ENCODE assay signal across 15 cellular contexts in the genomic region with DNA sequence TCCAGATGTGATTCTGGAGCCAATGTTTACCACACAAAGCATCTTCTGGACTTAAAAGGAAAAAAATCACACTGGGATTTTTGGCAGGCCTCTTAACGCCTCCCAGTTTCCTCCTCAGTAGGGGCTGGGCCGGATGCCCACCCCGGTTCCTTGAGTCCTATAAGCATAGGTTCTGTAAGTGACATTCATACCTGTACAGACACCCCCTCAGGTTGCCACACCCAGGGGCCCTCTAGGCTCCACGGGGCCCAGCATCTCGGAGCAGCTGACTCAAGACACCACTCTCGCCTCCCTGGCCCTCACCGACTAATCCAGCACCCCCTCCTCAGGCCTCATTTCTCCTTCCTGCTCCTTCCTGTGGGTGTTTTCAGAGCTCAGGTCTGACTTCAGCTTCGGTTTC.
DNase-seq lines count a peak whose midpoint lies in the region; ATAC-seq lines count a peak whose summit lies in the region.
"Had no signal": no experiment of that assay in that cellular context is flagged by ENCODE, and none has a peak within 500 bp of the region (broad histone marks: within the 10 kb centered on the region; RNA-seq: fewer than 3 reads in every experiment).

No MANE protein-coding gene starts in this region.

- no peak overlapping the region for H4K8ac ChIP-seq in neuronal stem cell (ENCODE audit: low read depth, low read length)

- peaks cover 1% of the 10 kb centered on the region for H3K79me1 ChIP-seq in neuronal stem cell (ENCODE audit: low read depth, low read length)

- H2BK15ac ChIP-seq in neuronal stem cell (ENCODE audit: low read length), result no peak overlapping the region

- ATAC-seq in GM21619 (IDR thresholded peaks at IDR 0.05; ENCODE audit: unreplicated experiment) (no peak), HG02642 (IDR thresholded peaks at IDR 0.05; ENCODE audit: poor library complexity, unreplicated experiment) (no peak)
- ATAC-seq: CD8-positive, alpha-beta T cell had no signal

- H3K4me2 ChIP-seq in neuronal stem cell (ENCODE audit: insufficient read depth, low read length, poor library complexity, severe bottlenecking), result no peak overlapping the region

- H3K9me3 ChIP-seq in neuronal stem cell (replicated peaks in 1 of 2; ENCODE audit: control insufficient read depth in 2 of 2, insufficient read depth in 1 of 2, low read depth in 1 of 2, low read length in 2 of 2), result no peaks in the 10 kb centered on the region
- H3K9me3 ChIP-seq: MG63 had no signal

- no peak overlapping the region for H3K27ac Mint-ChIP-seq in activated CD4-positive, alpha-beta memory T cell treated with anti-CD3 and anti-CD28 coated beads for 36 hours
- no peak overlapping the region for H3K27ac Mint-ChIP-seq in activated CD4-positive, alpha-beta memory T cell treated with anti-CD3 and anti-CD28 coated beads, Interleukin-2, amount 10 ng/mL, durations not matched to agents 7 days and 5 days
- H3K27ac Mint-ChIP-seq: CD8-positive, alpha-beta T cell had no signal

- H3K18ac ChIP-seq in neuronal stem cell (ENCODE audit: low read length), result no peak overlapping the region

- intact Hi-C loops in activated CD4-positive, alpha-beta memory T cell treated with anti-CD3 and anti-CD28 coated beads for 36 hours (cut with micrococcal nuclease), result no loop called here

- H3K14ac ChIP-seq in neuronal stem cell (ENCODE audit: low read length), result no peak overlapping the region

- H3K27me3 ChIP-seq in neuronal stem cell (ENCODE audit: control insufficient read depth in 3 of 3, insufficient read depth in 3 of 3, low read depth in 1 of 3, low read length in 3 of 3), result peaks cover 0 to 3% (median 0%) of the 10 kb centered on the region in 3 experiments
- H3K27me3 ChIP-seq: MG63 had no signal

- H3K27ac ChIP-seq in neuronal stem cell (replicated peaks; ENCODE audit: low read length), result no peak overlapping the region

- H2AFZ ChIP-seq in neuronal stem cell (ENCODE audit: low read length), result no peak overlapping the region

- no peak overlapping the region for H3K9ac ChIP-seq in neuronal stem cell (ENCODE audit: low read depth, low read length, poor library complexity)

- H3K9me3 Mint-ChIP-seq in activated CD4-positive, alpha-beta memory T cell treated with anti-CD3 and anti-CD28 coated beads for 36 hours, result peaks cover 4% of the 10 kb centered on the region
- no peaks in the 10 kb centered on the region for H3K9me3 Mint-ChIP-seq in activated CD4-positive, alpha-beta memory T cell treated with anti-CD3 and anti-CD28 coated beads, Interleukin-2, amount 10 ng/mL, durations not matched to agents 7 days and 5 days
- H3K9me3 Mint-ChIP-seq: CD8-positive, alpha-beta T cell had no signal

- peak overlapping the region; percentile 55 for H2BK5ac ChIP-seq in neuronal stem cell (ENCODE audit: low read length)

- H3K4me1 ChIP-seq in neuronal stem cell (ENCODE audit: control insufficient read depth in 2 of 2, insufficient read depth in 1 of 2, low read depth in 1 of 2, low read length in 2 of 2), result no peaks in the 10 kb centered on the region

- H2AK5ac ChIP-seq in neuronal stem cell (ENCODE audit: low read depth, low read length), result no peak overlapping the region

- H3K4me3 Mint-ChIP-seq in activated CD4-positive, alpha-beta memory T cell treated with anti-CD3 and anti-CD28 coated beads for 36 hours, result no peak overlapping the region
- no peak overlapping the region for H3K4me3 Mint-ChIP-seq in activated CD4-positive, alpha-beta memory T cell treated with anti-CD3 and anti-CD28 coated beads, Interleukin-2, amount 10 ng/mL, durations not matched to agents 7 days and 5 days
- H3K4me3 Mint-ChIP-seq: CD8-positive, alpha-beta T cell had no signal

- H3K36me3 ChIP-seq in neuronal stem cell (replicated peaks in 1 of 2; ENCODE audit: control insufficient read depth in 2 of 2, insufficient read depth in 2 of 2, low read length in 2 of 2), result no peaks in the 10 kb centered on the region
- H3K36me3 ChIP-seq: MG63 had no signal

- no peak overlapping the region for H3K4ac ChIP-seq in neuronal stem cell (ENCODE audit: low read length)

- peak; percentile 46 for DNase-seq in activated CD4-positive, alpha-beta memory T cell treated with anti-CD3 and anti-CD28 coated beads for 36 hours
- DNase-seq in activated CD4-positive, alpha-beta memory T cell treated with anti-CD3 and anti-CD28 coated beads, Interleukin-2, amount 10 ng/mL, durations not matched to agents 7 days and 5 days, result no peak
- peak; percentile 15 for DNase-seq in stimulated activated CD4-positive, alpha-beta T cell treated with anti-CD3 and anti-CD28 coated beads, Interleukin-1b, Interleukin-23, amount 100 ng/mL, for 48 hours
- no peak for DNase-seq in stimulated activated CD4-positive, alpha-beta T cell treated with anti-CD3 and anti-CD28 coated beads, Interleukin-2, amount 100 ng/mL, for 48 hours
- no peak for DNase-seq in neuronal stem cell (ENCODE audit: low spot score)
- DNase-seq in HCEC 1CT, result no peak
- DNase-seq: CD8-positive, alpha-beta T cell; NCI-H1092; NCI-H146; NCI-H2081; NCI-H510A; NCI-H774 had no signal

- peaks cover 5% of the 10 kb centered on the region for H3K4me1 Mint-ChIP-seq in activated CD4-positive, alpha-beta memory T cell treated with anti-CD3 and anti-CD28 coated beads for 36 hours (ENCODE audit: low read depth)
- no peaks in the 10 kb centered on the region for H3K4me1 Mint-ChIP-seq in activated CD4-positive, alpha-beta memory T cell treated with anti-CD3 and anti-CD28 coated beads, Interleukin-2, amount 10 ng/mL, durations not matched to agents 7 days and 5 days

- H3K36me3 Mint-ChIP-seq in activated CD4-positive, alpha-beta memory T cell treated with anti-CD3 and anti-CD28 coated beads for 36 hours, result no peaks in the 10 kb centered on the region
- no peaks in the 10 kb centered on the region for H3K36me3 Mint-ChIP-seq in activated CD4-positive, alpha-beta memory T cell treated with anti-CD3 and anti-CD28 coated beads, Interleukin-2, amount 10 ng/mL, durations not matched to agents 7 days and 5 days (ENCODE audit: low read depth)
- H3K36me3 Mint-ChIP-seq: CD8-positive, alpha-beta T cell had no signal

- H2BK12ac ChIP-seq in neuronal stem cell (ENCODE audit: low read length), result no peak overlapping the region

- no CpG with 5 or more reads among the region's 8 CpGs for WGBS in neuronal stem cell (ENCODE audit: extremely low coverage in 2 of 2, insufficient read length in 2 of 2, insufficient replicate concordance in 1 of 2), 2 donors

- peaks cover 10% of the 10 kb centered on the region for H3K27me3 Mint-ChIP-seq in activated CD4-positive, alpha-beta memory T cell treated with anti-CD3 and anti-CD28 coated beads for 36 hours
- H3K27me3 Mint-ChIP-seq in activated CD4-positive, alpha-beta memory T cell treated with anti-CD3 and anti-CD28 coated beads, Interleukin-2, amount 10 ng/mL, durations not matched to agents 7 days and 5 days, result peaks cover 22% of the 10 kb centered on the region

- H3K23ac ChIP-seq in neuronal stem cell (ENCODE audit: low read depth, low read length, poor library complexity), result no peak overlapping the region

- H4K91ac ChIP-seq in neuronal stem cell (ENCODE audit: low read depth, low read length, poor library complexity), result no peak overlapping the region

- H2BK120ac ChIP-seq in neuronal stem cell (ENCODE audit: low read depth, low read length), result peak overlapping the region; percentile 33

- POLR2A ChIA-PET in activated CD4-positive, alpha-beta memory T cell treated with anti-CD3 and anti-CD28 coated beads for 36 hours (lab: Charles Lee), result interaction anchor here (0.6 to 1.0 kb wide), 2 partner anchors 15 to 230 kb away, joined by 3 read pairs; no protein-coding TSS in a partner anchor
- POLR2A ChIA-PET in activated CD4-positive, alpha-beta memory T cell treated with anti-CD3 and anti-CD28 coated beads, Interleukin-2, amount 10 ng/mL, durations not matched to agents 7 days and 5 days (lab: Charles Lee), result no interaction called here

- CTCF ChIA-PET in activated CD4-positive, alpha-beta memory T cell treated with anti-CD3 and anti-CD28 coated beads for 36 hours (lab: Charles Lee), result no interaction called here
- CTCF ChIA-PET in activated CD4-positive, alpha-beta memory T cell treated with anti-CD3 and anti-CD28 coated beads, Interleukin-2, amount 10 ng/mL, durations not matched to agents 7 days and 5 days (lab: Charles Lee), result no interaction called here

- no peak overlapping the region for H3K4me3 ChIP-seq in neuronal stem cell (ENCODE audit: low read length in 2 of 2)
- H3K4me3 ChIP-seq: MG63 had no signal

Comparison
In these comparisons a context has a peak if more than half of its experiments do, and no peak if none do; other contexts are left out.
1. DNase-seq: peak in activated CD4-positive, alpha-beta memory T cell treated with anti-CD3 and anti-CD28 coated beads for 36 hours (single experiment) and stimulated activated CD4-positive, alpha-beta T cell treated with anti-CD3 and anti-CD28 coated beads, Interleukin-1b, Interleukin-23, amount 100 ng/mL, for 48 hours (single experiment); none in activated CD4-positive, alpha-beta memory T cell treated with anti-CD3 and anti-CD28 coated beads, Interleukin-2, amount 10 ng/mL, durations not matched to agents 7 days and 5 days (single experiment), stimulated activated CD4-positive, alpha-beta T cell treated with anti-CD3 and anti-CD28 coated beads, Interleukin-2, amount 100 ng/mL, for 48 hours (0 of 2), neuronal stem cell (single experiment) and HCEC 1CT (single experiment).